In genomic region chr9:78682206-78682605, GRCh38 we compare ENCODE assay signal across 24 cellular contexts.
"Had no signal": no experiment of that assay in that cellular context is flagged by ENCODE, and none has a peak within 500 bp of the region (broad histone marks: within the 10 kb centered on the region; RNA-seq: fewer than 3 reads in every experiment).

No MANE protein-coding gene starts in this region.

- H3K36me3 ChIP-seq: gastroesophageal sphincter, sigmoid colon, stomach, upper lobe of right lung had no signal

- H3K4me1 Mint-ChIP-seq: central memory CD8-positive, alpha-beta T cell; memory B cell; nephron progenitor cell had no signal

- H3K4me3 ChIP-seq: gastroesophageal sphincter, psoas muscle, sigmoid colon, stomach, testis, upper lobe of right lung had no signal

- H3K27ac Mint-ChIP-seq: activated CD8-positive, alpha-beta T cell treated with anti-CD3 and anti-CD28 coated beads for 36 hours; activated naive CD4-positive, alpha-beta T cell treated with anti-CD3 and anti-CD28 coated beads, Interleukin-2, amount 50 U/mL, for 72 hours; brain; memory B cell; nephron progenitor cell; WTC11 had no signal

- ATAC-seq: activated CD8-positive, alpha-beta T cell treated with anti-CD3 and anti-CD28 coated beads for 36 hours; activated naive CD4-positive, alpha-beta T cell treated with anti-CD3 and anti-CD28 coated beads, Interleukin-2, amount 50 U/mL, for 72 hours; activated T-cell treated with anti-CD3 and anti-CD28 coated beads, Interleukin-2, amount 50 U/mL, for 4 hours; gastroesophageal sphincter; left ventricle myocardium superior; psoas muscle; upper lobe of right lung; WTC11 had no signal

- H3K27me3 ChIP-seq: gastroesophageal sphincter, sigmoid colon, stomach, testis, upper lobe of right lung had no signal

- H3K9me3 ChIP-seq: gastroesophageal sphincter, psoas muscle, sigmoid colon, stomach, testis, upper lobe of right lung had no signal

- H3K27ac ChIP-seq: gastroesophageal sphincter, psoas muscle, sigmoid colon, stomach, testis, upper lobe of right lung had no signal

- H3K4me1 ChIP-seq: gastroesophageal sphincter, psoas muscle, sigmoid colon, stomach, upper lobe of right lung had no signal

- H3K36me3 Mint-ChIP-seq: activated naive CD4-positive, alpha-beta T cell treated with anti-CD3 and anti-CD28 coated beads, Interleukin-2, amount 50 U/mL, for 72 hours; brain; memory B cell; WTC11 had no signal

- H3K4me3 Mint-ChIP-seq: activated CD8-positive, alpha-beta T cell treated with anti-CD3 and anti-CD28 coated beads for 36 hours; activated T-cell treated with anti-CD3 and anti-CD28 coated beads, Interleukin-2, amount 50 U/mL, for 4 hours; brain; central memory CD8-positive, alpha-beta T cell; memory B cell; nephron progenitor cell; WTC11 had no signal

- DNase-seq: activated CD4-positive, alpha-beta T cell treated with anti-CD3 and anti-CD28 coated beads for 4 hours; activated CD8-positive, alpha-beta T cell treated with anti-CD3 and anti-CD28 coated beads for 36 hours; activated effector memory CD4-positive, alpha-beta T cell treated with anti-CD3 and anti-CD28 coated beads, Interleukin-2, amount 50 U/mL, for 16 hours; activated T-cell treated with anti-CD3 and anti-CD28 coated beads, Interleukin-2, amount 50 U/mL, for 4 hours; amygdala; cortex of kidney; effector CD8-positive, alpha-beta T cell; kidney; left ventricle myocardium superior; nephron progenitor cell; psoas muscle; sigmoid colon; stimulated activated CD4-positive, alpha-beta T cell treated with anti-CD3 and anti-CD28 coated beads, Interleukin-12 subunit alpha, Interleukin-12 subunit beta, amount 100 ng/mL, for 4 hours; stimulated activated CD4-positive, alpha-beta T cell treated with anti-CD3 and anti-CD28 coated beads, Interleukin-2, amount 100 ng/mL, for 24 hours; stomach; SW 1271; testis; upper lobe of right lung had no signal

- H3K27me3 Mint-ChIP-seq: activated CD8-positive, alpha-beta T cell treated with anti-CD3 and anti-CD28 coated beads for 36 hours; brain; central memory CD8-positive, alpha-beta T cell had no signal

- H3K9me3 Mint-ChIP-seq: activated CD8-positive, alpha-beta T cell treated with anti-CD3 and anti-CD28 coated beads for 36 hours; brain; central memory CD8-positive, alpha-beta T cell had no signal
